Comparison of ENCODE assay signal across 9 cellular contexts in the genomic region with DNA sequence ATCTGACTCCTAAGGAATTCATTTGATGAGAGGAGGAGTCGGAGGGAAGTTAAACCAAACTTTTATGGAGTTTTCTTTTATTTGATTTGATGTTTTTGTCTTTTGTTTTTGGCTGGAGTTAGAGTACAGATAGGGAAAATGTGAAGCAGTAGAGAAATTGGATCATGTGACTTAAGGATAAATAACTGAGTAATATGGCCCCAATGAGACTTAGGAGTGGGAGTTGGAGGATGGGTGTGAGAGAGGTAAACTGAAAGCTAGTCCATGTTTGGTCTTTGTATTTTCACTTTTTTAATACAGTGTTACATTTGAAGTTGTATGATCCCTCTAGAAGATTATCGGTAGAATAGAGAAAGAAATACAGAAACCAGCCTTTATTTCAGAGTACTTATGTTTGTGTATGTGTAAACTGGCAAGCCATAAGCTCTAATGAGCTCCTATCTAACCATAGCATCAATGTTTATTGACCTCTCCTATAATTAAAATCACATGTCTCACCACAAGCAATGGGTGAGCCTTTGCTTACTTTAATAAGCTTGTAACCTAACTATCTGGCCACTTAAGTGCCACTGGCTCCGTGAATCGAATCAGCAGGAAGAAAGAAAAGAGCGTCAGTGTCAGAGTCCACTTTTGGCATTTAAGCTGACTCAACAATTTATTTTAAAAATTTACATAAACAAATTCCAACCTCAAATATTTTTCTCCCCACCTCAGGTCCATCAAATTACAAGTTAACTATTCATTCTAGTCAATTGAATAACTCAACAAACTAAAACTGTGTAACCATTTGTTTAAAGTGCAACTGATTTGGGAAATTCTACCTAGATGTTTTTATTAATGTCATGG.
"Had no signal": no experiment of that assay in that cellular context is flagged by ENCODE, and none has a peak within 500 bp of the region (broad histone marks: within the 10 kb centered on the region; RNA-seq: fewer than 3 reads in every experiment).

No MANE protein-coding gene starts in this region.

- DNase-seq: activated CD4-positive, alpha-beta T cell treated with anti-CD3 and anti-CD28 coated beads for 48 hours; activated CD8-positive, alpha-beta memory T cell treated with anti-CD3 and anti-CD28 coated beads, Interleukin-2, amount 50 U/mL, for 48 hours; activated CD8-positive, alpha-beta T cell treated with anti-CD3 and anti-CD28 coated beads, Interleukin-2, amount 10 ng/mL, durations not matched to agents 7 days and 5 days; activated naive CD4-positive, alpha-beta T cell treated with Interleukin-2 at 50 U/mL for 16 hours; activated naive CD8-positive, alpha-beta T cell treated with anti-CD3 and anti-CD28 coated beads, Interleukin-2, amount 50 U/mL, for 24 hours; effector memory CD8-positive, alpha-beta T cell; left ventricle myocardium inferior; thyroid gland had no signal

- H3K4me3 ChIP-seq: left ventricle myocardium inferior, thyroid gland had no signal

- H3K27ac ChIP-seq: left ventricle myocardium inferior, thyroid gland had no signal

- ATAC-seq: activated CD8-positive, alpha-beta T cell treated with anti-CD3 and anti-CD28 coated beads, Interleukin-2, amount 10 ng/mL, durations not matched to agents 7 days and 5 days; activated naive CD8-positive, alpha-beta T cell treated with anti-CD3 and anti-CD28 coated beads, Interleukin-2, amount 50 U/mL, for 24 hours; effector memory CD8-positive, alpha-beta T cell; WTC11 had no signal

- H3K4me1 ChIP-seq: left ventricle myocardium inferior, thyroid gland had no signal

- H3K27me3 ChIP-seq: thyroid gland had no signal

- H3K36me3 ChIP-seq: left ventricle myocardium inferior, thyroid gland had no signal

- H3K9me3 ChIP-seq: left ventricle myocardium inferior, thyroid gland had no signal
